Comparison of ENCODE assay signal across 7 cellular contexts in the genomic region with DNA sequence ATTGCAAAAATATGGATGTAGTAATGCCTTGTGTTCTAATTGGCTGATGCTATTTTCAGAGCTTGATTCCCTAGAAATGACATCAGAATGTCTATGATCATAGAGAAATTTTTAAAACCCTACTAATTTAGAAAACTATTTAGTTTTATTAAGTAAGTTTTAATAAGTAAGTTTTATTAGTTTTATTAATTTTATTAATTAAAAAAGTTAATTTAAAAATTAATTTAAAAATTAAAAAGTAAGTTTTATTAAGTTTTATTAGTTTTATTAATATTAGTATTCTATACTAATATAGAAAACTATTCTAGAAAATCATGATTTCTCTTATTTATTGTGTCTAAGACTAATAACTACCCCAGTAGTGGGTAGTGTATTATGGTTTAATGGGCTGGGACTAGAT. TPM values are rescaled to one million over a fixed set of nuclear protein-coding genes. Genes with fewer than 3 reads are reported as not detected.
"Had no signal": no experiment of that assay in that cellular context is flagged by ENCODE, and none has a peak within 500 bp of the region (broad histone marks: within the 10 kb centered on the region; RNA-seq: fewer than 3 reads in every experiment).

No MANE protein-coding gene starts in this region.

- H3K9ac ChIP-seq: SK-N-SH had no signal

- H3K4me2 ChIP-seq: SK-N-SH had no signal

RNA-seq across cellular contexts. Expression of a gene that starts 8.2 kb away (rescaled TPM):
- total RNA-seq: HT-29, LHCN-M2, MCF 10A, NCI-H460, PC-3, SK-MEL-5 had no signal
